Comparison of ENCODE assay signal across 9 cellular contexts in genomic region chr4:20253799-20254409, GRCh38. TPM values are rescaled to one million over a fixed set of nuclear protein-coding genes. Genes with fewer than 3 reads are reported as not detected.
DNase-seq lines count a peak whose midpoint lies in the region; ATAC-seq and TF ChIP-seq lines count a peak whose summit lies in the region.
"Had no signal": no experiment of that assay in that cellular context is flagged by ENCODE, and none has a peak within 500 bp of the region (broad histone marks: within the 10 kb centered on the region; RNA-seq: fewer than 3 reads in every experiment).

No MANE protein-coding gene starts in this region.

- peaks cover 0 to 6% of the 10 kb centered on the region in 2 experiments; a peak in 1 of 4 replicates for H3K79me1 ChIP-seq in IMR-90 (ENCODE audit: low read depth in 1 of 2, low read length in 2 of 2)

- no peak overlapping the region for H3K56ac ChIP-seq in IMR-90 (ENCODE audit: extremely low read depth, insufficient read depth, low read length)

- H3K27ac ChIP-seq in IMR-90 (ENCODE audit: insufficient read depth, low read length), result no peak overlapping the region
- H3K27ac ChIP-seq in Karpas-422 (ENCODE audit: low read length), result no peak overlapping the region

- no peak overlapping the region for H3K14ac ChIP-seq in IMR-90 (replicated peaks; ENCODE audit: low read depth, low read length)

- H3K4ac ChIP-seq in IMR-90 (ENCODE audit: low read depth, low read length), result no peak overlapping the region

- no peak overlapping the region for H4K8ac ChIP-seq in IMR-90 (ENCODE audit: low read depth in 2 of 2, low read length in 2 of 2)

- H3K4me1 ChIP-seq in IMR-90 (ENCODE audit: control insufficient read depth, insufficient read depth, low read length) (peaks cover 8% of the 10 kb centered on the region; the same call in 1 of the 2 replicates), Karpas-422 (ENCODE audit: low read length) (no peaks in the 10 kb centered on the region)

- no TSS peak for BruUV-seq in IMR-90 (replicated peaks; lab: Mats Ljungman, UMichigan)

- no peak overlapping the region for H2BK15ac ChIP-seq in IMR-90 (ENCODE audit: low read depth, low read length)

- 2% methylated on average over 10 of the region's 38 CpGs; no CpG with 5 or more reads in 1 of the 2 experiments for WGBS in IMR-90 (ENCODE audit: extremely low coverage in 2 of 2, insufficient read length in 1 of 2), 2 experiments

- TF ChIP-seq CTCF in IMR-90 (conservative IDR thresholded peaks at IDR 0.05; ENCODE audit: low read depth, low read length) (no peak), fibroblast of mammary gland (conservative IDR thresholded peaks at IDR 0.05; ENCODE audit: control insufficient read depth, insufficient read depth, low read depth, low read length) (no peak)

- no peaks in the 10 kb centered on the region for H3K9me3 ChIP-seq in IMR-90 (ENCODE audit: control insufficient read depth, insufficient read depth, low read length)
- no peaks in the 10 kb centered on the region for H3K9me3 ChIP-seq in Karpas-422 (ENCODE audit: low read length)

- ATAC-seq in IMR-90 (ENCODE audit: low read depth), result peak; percentile 18

- H3K9me1 ChIP-seq in IMR-90 (ENCODE audit: insufficient read depth, low read length), result no peaks in the 10 kb centered on the region

- H2AK5ac ChIP-seq in IMR-90 (ENCODE audit: low read depth, low read length), result no peak overlapping the region; the same call in 1 of the 2 replicates

- H3K36me3 ChIP-seq in IMR-90 (ENCODE audit: control insufficient read depth, insufficient read depth, low read length) (no peaks in the 10 kb centered on the region), Karpas-422 (ENCODE audit: insufficient read depth, low read length) (no peaks in the 10 kb centered on the region)

- intact Hi-C loops in IMR-90 (cut with micrococcal nuclease), result loop anchor here (1.0 to 10.0 kb wide), 6 partner anchors 168 to 1249 kb away; no protein-coding TSS in a partner anchor

- H2AFZ ChIP-seq in IMR-90 (replicated peaks; ENCODE audit: low read length, poor library complexity) (peak overlapping the region; percentile 83), Karpas-422 (ENCODE audit: low read length) (no peak overlapping the region)

- TF ChIP-seq POLR2A in IMR-90 (IDR thresholded peaks at IDR 0.05; ENCODE audit: low read depth, low read length), result no peak

- peak; percentile 68 for DNase-seq in AG20443 (ENCODE audit: low spot score)
- DNase-seq in IMR-90, result peak; percentile 30
- DNase-seq in fibroblast of mammary gland (ENCODE audit: low read depth), result no peak
- DNase-seq in occipital lobe (lab: John Stamatoyannopoulos, UW), result peak; percentile 23
- no peak for DNase-seq in Karpas-422
- no peak for DNase-seq in NCI-H1436 (lab: John Stamatoyannopoulos, UW)
- DNase-seq in GF-D8 (lab: John Stamatoyannopoulos, UW), result no peak
- no peak for DNase-seq in MV-4-11 (lab: John Stamatoyannopoulos, UW)

- no peak overlapping the region for H2BK120ac ChIP-seq in IMR-90 (ENCODE audit: low read depth, low read length)

- no peak overlapping the region for H4K5ac ChIP-seq in IMR-90 (ENCODE audit: low read depth, low read length)

- H3K79me2 ChIP-seq in Karpas-422 (ENCODE audit: low read length), result no peaks in the 10 kb centered on the region

- H2BK20ac ChIP-seq in IMR-90 (ENCODE audit: low read depth, low read length), result no peak overlapping the region

- dilution Hi-C loops in IMR-90 (cut with HindIII; ENCODE audit: low sequenced_read_pairs, unreplicated experiment), result no loop called here

- H3K4me3 ChIP-seq in IMR-90 (ENCODE audit: insufficient read depth, low read depth, low read length), result peak overlapping the region; percentile 55
- H3K4me3 ChIP-seq in fibroblast of mammary gland (ENCODE audit: control insufficient read depth, low read depth, low read length), result peak overlapping the region; percentile 79
- H3K4me3 ChIP-seq in Karpas-422 (ENCODE audit: low read length), result no peak overlapping the region

- H2AK9ac ChIP-seq in IMR-90 (replicated peaks; ENCODE audit: low read depth, low read length, poor library complexity), result peak overlapping the region; percentile 52

- CTCF ChIA-PET in IMR-90 (lab: Yijun Ruan, JAX), result interaction anchor here (0.6 to 1.1 kb wide), 2 partner anchors 329 to 945 kb away, joined by 3 read pairs; no protein-coding TSS in a partner anchor

- H3K4me2 ChIP-seq in IMR-90 (ENCODE audit: low read depth, low read length) (peak overlapping the region; percentile 80), Karpas-422 (ENCODE audit: low read depth, low read length, poor library complexity, severe bottlenecking) (no peak overlapping the region)

- TF ChIP-seq RAD21 in IMR-90 (IDR thresholded peaks at IDR 0.05; ENCODE audit: low read length), result no peak

- H2BK5ac ChIP-seq in IMR-90 (ENCODE audit: low read depth, low read length, poor library complexity, severe bottlenecking), result no peak overlapping the region

- H3K23ac ChIP-seq in IMR-90 (ENCODE audit: low read depth, low read length), result peak overlapping the region; percentile 17

- POLR2A ChIA-PET in IMR-90 (lab: Charles Lee; ENCODE audit: unreplicated experiment), result no interaction called here

- no peak overlapping the region for H3K18ac ChIP-seq in IMR-90 (ENCODE audit: low read depth, low read length)

- in situ Hi-C loops in IMR-90 (cut with MboI; ENCODE audit: low sequenced_read_pairs), result no loop called here

- H3K27me3 ChIP-seq in IMR-90 (ENCODE audit: control insufficient read depth, insufficient read depth, low read length) (peaks cover 22% of the 10 kb centered on the region), Karpas-422 (ENCODE audit: low read length) (no peaks in the 10 kb centered on the region)

- H4K20me1 ChIP-seq in IMR-90 (ENCODE audit: insufficient read depth, low read length), result peaks cover 7% of the 10 kb centered on the region
- no peaks in the 10 kb centered on the region for H4K20me1 ChIP-seq in Karpas-422 (ENCODE audit: insufficient read depth, low read depth, low read length)

- H4K91ac ChIP-seq in IMR-90 (ENCODE audit: insufficient read depth, low read depth, low read length), result no peak overlapping the region

- H3K9me2 ChIP-seq in Karpas-422 (replicated peaks; ENCODE audit: insufficient read depth, low read length), result no peaks in the 10 kb centered on the region

- H3K9ac ChIP-seq in IMR-90 (ENCODE audit: low read depth, low read length), result no peak overlapping the region
- H3K9ac ChIP-seq in Karpas-422 (ENCODE audit: low read length), result no peak overlapping the region

TF ChIP-seq in IMR-90, 13 proteins besides CTCF, POLR2A, EP300 and RAD21:
- TF ChIP-seq BHLHE40 (IDR thresholded peaks at IDR 0.05; ENCODE audit: low read depth, low read length) (no peak), NFE2L2 (IDR thresholded peaks at IDR 0.05; ENCODE audit: low read depth, low read length) (no peak), USF2 (IDR thresholded peaks at IDR 0.05; ENCODE audit: low read depth, low read length) (no peak), SMC3 (IDR thresholded peaks at IDR 0.05; ENCODE audit: low read depth, low read length) (no peak), MAFK (IDR thresholded peaks at IDR 0.05; ENCODE audit: low read depth, low read length) (no peak), MAZ (IDR thresholded peaks at IDR 0.05; ENCODE audit: borderline replicate concordance, low read depth, low read length) (no peak), CHD1 (IDR thresholded peaks at IDR 0.05; ENCODE audit: low read depth, low read length) (no peak), CEBPB (IDR thresholded peaks at IDR 0.05; ENCODE audit: low read depth, low read length) (no peak), RCOR1 (IDR thresholded peaks at IDR 0.05; ENCODE audit: insufficient replicate concordance, low read length) (no peak), MXI1 (IDR thresholded peaks at IDR 0.05; ENCODE audit: borderline replicate concordance, low read depth, low read length) (no peak), RFX5 (IDR thresholded peaks at IDR 0.05; ENCODE audit: low read depth, low read length) (no peak), ELK1 (IDR thresholded peaks at IDR 0.05; ENCODE audit: borderline replicate concordance, low read depth, low read length) (no peak)
TF ChIP-seq in IMR-90: peak in this region for 0.

RNA-seq across cellular contexts. Expression of gene SLIT2, which starts 2.2 kb away (rescaled TPM):
- total RNA-seq in IMR-90 (2012; rRNA removed) (13.6 and 18.1 TPM in 2 replicates), occipital lobe (14.7 TPM)
- 13.0 and 14.3 TPM in 2 replicates for polyA plus RNA-seq in IMR-90 (2012; rRNA removed)
- 5.3 and 5.6 TPM in 2 replicates for polyA plus RNA-seq in IMR-90 (2012; cell fraction: cytosol; rRNA removed)
- 8.3 and 13.5 TPM in 2 replicates for polyA plus RNA-seq in IMR-90 (2012; cell fraction: nucleus; rRNA removed; ENCODE audit: low replicate concordance)
- not detected in 2 replicates for total RNA-seq in Karpas-422 (2014; rRNA removed; shearing (Covaris generic); ENCODE audit: low replicate concordance)
- total RNA-seq: mononuclear cell had no signal

Comparison
In these comparisons a context has a peak if more than half of its experiments do, and no peak if none do; other contexts are left out.
1. DNase-seq: peak in AG20443 (single experiment), IMR-90 (single experiment) and occipital lobe (single experiment); none in fibroblast of mammary gland (single experiment), Karpas-422 (single experiment), NCI-H1436 (single experiment), GF-D8 (single experiment) and MV-4-11 (single experiment).
2. RNA of gene SLIT2, which starts 2.2 kb away (total RNA-seq): 14.7 TPM in occipital lobe (single experiment) and 13.6 to 18.1 TPM in IMR-90; not detected in Karpas-422; every median in the first group is over 10 times any median in the second.